In genomic region chr7:4273566-4274230, GRCh38 we compare ENCODE assay signal across 22 cellular contexts.
"Had no signal": no experiment of that assay in that cellular context is flagged by ENCODE, and none has a peak within 500 bp of the region (broad histone marks: within the 10 kb centered on the region; RNA-seq: fewer than 3 reads in every experiment).

No MANE protein-coding gene starts in this region.

- H3K4me3 ChIP-seq: gastroesophageal sphincter, left ventricle myocardium inferior, lower lobe of right lung, prostate gland, right lobe of liver, testis, tibial nerve, uterus had no signal

- H3K27ac Mint-ChIP-seq: immature natural killer cell; memory B cell; naive B cell; nephron; stimulated activated naive B cell treated with anti-CD40 and anti-IgM and Interleukin-4, amounts not matched to agents 10 μg/mL and 1 μg/mL and 100 μg/mL, for 72 hours; stimulated activated naive CD8-positive, alpha-beta T cell treated with anti-CD3 and anti-CD28 coated beads, Interleukin-15, amount 100 ng/mL, for 72 hours had no signal

- ATAC-seq: esophagus mucosa; gastroesophageal sphincter; lower lobe of right lung; right lobe of liver; stimulated activated naive B cell treated with anti-CD40 and anti-IgM and Interleukin-4, amounts not matched to agents 10 μg/mL and 1 μg/mL and 100 μg/mL, for 72 hours; stimulated activated naive CD8-positive, alpha-beta T cell treated with anti-CD3 and anti-CD28 coated beads, Interleukin-15, amount 100 ng/mL, for 72 hours had no signal

- H3K4me1 Mint-ChIP-seq: immature natural killer cell; memory B cell; naive B cell; nephron; stimulated activated naive B cell treated with anti-CD40 and anti-IgM and Interleukin-4, amounts not matched to agents 10 μg/mL and 1 μg/mL and 100 μg/mL, for 72 hours; stimulated activated naive CD8-positive, alpha-beta T cell treated with anti-CD3 and anti-CD28 coated beads, Interleukin-15, amount 100 ng/mL, for 72 hours had no signal

- H3K27me3 ChIP-seq: right lobe of liver, testis, tibial nerve, uterus had no signal

- H3K4me3 Mint-ChIP-seq: immature natural killer cell; memory B cell; naive B cell; nephron; stimulated activated naive B cell treated with anti-CD40 and anti-IgM and Interleukin-4, amounts not matched to agents 10 μg/mL and 1 μg/mL and 100 μg/mL, for 72 hours; stimulated activated naive CD8-positive, alpha-beta T cell treated with anti-CD3 and anti-CD28 coated beads, Interleukin-15, amount 100 ng/mL, for 72 hours had no signal

- H3K36me3 Mint-ChIP-seq: immature natural killer cell; stimulated activated naive B cell treated with anti-CD40 and anti-IgM and Interleukin-4, amounts not matched to agents 10 μg/mL and 1 μg/mL and 100 μg/mL, for 72 hours had no signal

- H3K36me3 ChIP-seq: gastroesophageal sphincter, left ventricle myocardium inferior, lower lobe of right lung, prostate gland, right lobe of liver, uterus had no signal

- DNase-seq: cortex of kidney; effector memory CD4-positive, alpha-beta T cell; glutamatergic neuron; immature natural killer cell; left ventricle myocardium inferior; lower lobe of right lung; naive B cell; occipital lobe; right lobe of liver; stimulated activated CD4-positive, alpha-beta T cell treated with anti-CD3 and anti-CD28 coated beads, Interleukin-15, amount 100 ng/mL, for 24 hours; stimulated activated CD4-positive, alpha-beta T cell treated with anti-CD3 and anti-CD28 coated beads, Interleukin-1b, Interleukin-23, amount 100 ng/mL, for 48 hours; stimulated activated CD4-positive, alpha-beta T cell treated with anti-CD3 and anti-CD28 coated beads, Interleukin-4, amount 100 ng/mL, for 24 hours; stimulated activated naive B cell treated with anti-CD40 and anti-IgM and Interleukin-4, amounts not matched to agents 10 μg/mL and 1 μg/mL and 100 μg/mL, for 72 hours; stimulated activated naive CD8-positive, alpha-beta T cell treated with anti-CD3 and anti-CD28 coated beads, Interleukin-15, amount 100 ng/mL, for 72 hours; testis; uterus had no signal

- H3K27me3 Mint-ChIP-seq: naive B cell; stimulated activated naive B cell treated with anti-CD40 and anti-IgM and Interleukin-4, amounts not matched to agents 10 μg/mL and 1 μg/mL and 100 μg/mL, for 72 hours; stimulated activated naive CD8-positive, alpha-beta T cell treated with anti-CD3 and anti-CD28 coated beads, Interleukin-15, amount 100 ng/mL, for 72 hours had no signal
